1 cellular context compared by ENCODE assay signal in genomic region chr22:24699861-24700260, GRCh38.
TF ChIP-seq lines count a peak whose summit lies in the region.

No MANE protein-coding gene starts in this region.

TF ChIP-seq in IMR-90, 13 proteins besides CTCF, POLR2A, EP300 and RAD21:
- no peak for TF ChIP-seq RFX5 (IDR thresholded peaks at IDR 0.05; ENCODE audit: low read depth, low read length)
- no peak for TF ChIP-seq NFE2L2 (IDR thresholded peaks at IDR 0.05; ENCODE audit: low read depth, low read length)
- TF ChIP-seq RCOR1 (IDR thresholded peaks at IDR 0.05; ENCODE audit: insufficient replicate concordance, low read length) = no peak
- no peak for TF ChIP-seq USF2 (IDR thresholded peaks at IDR 0.05; ENCODE audit: low read depth, low read length)
- TF ChIP-seq MAFK (IDR thresholded peaks at IDR 0.05; ENCODE audit: low read depth, low read length) = no peak
- no peak for TF ChIP-seq FOS (IDR thresholded peaks at IDR 0.05; ENCODE audit: low read depth, low read length)
- no peak for TF ChIP-seq MXI1 (IDR thresholded peaks at IDR 0.05; ENCODE audit: borderline replicate concordance, low read depth, low read length)
- no peak for TF ChIP-seq ELK1 (IDR thresholded peaks at IDR 0.05; ENCODE audit: borderline replicate concordance, low read depth, low read length)
- TF ChIP-seq BHLHE40 (IDR thresholded peaks at IDR 0.05; ENCODE audit: low read depth, low read length) = no peak
- no peak for TF ChIP-seq SMC3 (IDR thresholded peaks at IDR 0.05; ENCODE audit: low read depth, low read length)
- no peak for TF ChIP-seq CHD1 (IDR thresholded peaks at IDR 0.05; ENCODE audit: low read depth, low read length)
- TF ChIP-seq CEBPB (IDR thresholded peaks at IDR 0.05; ENCODE audit: low read depth, low read length) = no peak
- TF ChIP-seq MAZ (IDR thresholded peaks at IDR 0.05; ENCODE audit: borderline replicate concordance, low read depth, low read length) = no peak
